In the genomic region with DNA sequence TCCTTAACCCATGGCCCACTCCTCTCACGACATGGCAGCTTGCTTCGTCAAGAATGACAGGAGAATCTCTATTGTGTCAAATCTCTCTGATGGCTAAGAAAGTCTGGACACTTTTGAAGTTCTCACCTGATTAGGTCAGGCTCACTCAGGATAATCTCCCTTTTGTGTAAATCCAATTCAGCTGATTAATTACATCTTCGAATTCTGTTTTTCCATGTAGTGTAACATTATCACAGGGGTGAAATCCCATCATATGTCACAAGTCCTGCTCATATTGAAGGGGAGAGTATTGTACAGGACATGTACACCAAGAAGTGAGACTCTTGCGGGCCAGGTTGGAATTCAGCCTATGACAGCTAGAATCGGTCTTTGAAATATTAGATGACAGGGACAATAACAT, we compare ENCODE assay signal across 9 cellular contexts. TPM values are rescaled to one million over a fixed set of nuclear protein-coding genes. Genes with fewer than 3 reads are reported as not detected.
"Had no signal": no experiment of that assay in that cellular context is flagged by ENCODE, and none has a peak within 500 bp of the region (broad histone marks: within the 10 kb centered on the region; RNA-seq: fewer than 3 reads in every experiment).

No MANE protein-coding gene starts in this region.

- ATAC-seq: HepG2 had no signal

- H3K27ac ChIP-seq: HL-60 had no signal

- FAIRE-seq: HepG2, HTR-8/SVneo had no signal

- DNase-seq: IMR-90, KBM-7, KG1 had no signal

RNA-seq across cellular contexts. Expression of a gene that starts 16.2 kb away (rescaled TPM):
- total RNA-seq: HepG2, HT-29, HT1080, IMR-90 had no signal
- polyA plus RNA-seq: IgD-negative memory B cell, IMR-90 had no signal

RNA-seq across cellular contexts. Expression of a gene that starts 29.3 kb away (rescaled TPM):
- total RNA-seq: HT-29, HT1080, IMR-90 had no signal
- polyA plus RNA-seq: IgD-negative memory B cell, IMR-90 had no signal

RNA-seq across cellular contexts. Expression of a gene that starts 48.9 kb away (rescaled TPM):
- total RNA-seq: HT-29, HT1080, IMR-90 had no signal
- polyA plus RNA-seq: HepG2, IgD-negative memory B cell, IMR-90 had no signal
